ENCODE assay signal across 1 cellular context in genomic region chr5:132475939-132476852, GRCh38.
TF ChIP-seq lines count a peak whose summit lies in the region.

No MANE protein-coding gene starts in this region.

TF ChIP-seq in HepG2, 621 proteins besides CTCF, POLR2A, EP300 and RAD21 (continued from another document and continues in another):
- TF ChIP-seq ATF5 (CRISPR knock-in tag; IDR thresholded peaks at IDR 0.05; ENCODE audit: low read depth) (no peak), TSC22D2 (CRISPR knock-in tag; IDR thresholded peaks at IDR 0.05; ENCODE audit: borderline replicate concordance) (no peak), ZNF670 (CRISPR knock-in tag; IDR thresholded peaks at IDR 0.05; ENCODE audit: borderline replicate concordance) (no peak), ARID2 (CRISPR knock-in tag; IDR thresholded peaks at IDR 0.05; ENCODE audit: borderline replicate concordance) (0 out of 2 replicates have a peak, but pooled peaks have one; percentile 44), ZNF737 (CRISPR knock-in tag; IDR thresholded peaks at IDR 0.05; ENCODE audit: borderline replicate concordance) (no peak), THAP11 (CRISPR knock-in tag; IDR thresholded peaks at IDR 0.05) (peak; percentile 40; the same call in 1 of the 2 replicates), MZF1 (CRISPR knock-in tag; IDR thresholded peaks at IDR 0.05; ENCODE audit: borderline replicate concordance) (no peak), ZNF790 (CRISPR knock-in tag; IDR thresholded peaks at IDR 0.05; ENCODE audit: borderline replicate concordance) (no peak), ZNF775 (CRISPR knock-in tag; IDR thresholded peaks at IDR 0.05; ENCODE audit: borderline replicate concordance) (no peak), TAF1 (CRISPR knock-in tag; IDR thresholded peaks at IDR 0.05) (no peak), MYC (CRISPR knock-in tag; IDR thresholded peaks at IDR 0.05; ENCODE audit: borderline replicate concordance) (peak; percentile 31; the same call in 1 of the 2 replicates), ZNF326 (CRISPR knock-in tag; IDR thresholded peaks at IDR 0.05; ENCODE audit: borderline replicate concordance) (no peak), GATA4 (IDR thresholded peaks at IDR 0.05; ENCODE audit: borderline replicate concordance, low read depth) (no peak), GATAD2A (CRISPR knock-in tag; IDR thresholded peaks at IDR 0.05) (peak; percentile 66), KAT7 (CRISPR knock-in tag; IDR thresholded peaks at IDR 0.05; ENCODE audit: borderline replicate concordance) (no peak), ZNF407 (CRISPR knock-in tag; IDR thresholded peaks at IDR 0.05; ENCODE audit: not compliant biosample characterization) (no peak), EHMT2 (IDR thresholded peaks at IDR 0.05; ENCODE audit: borderline replicate concordance, low read depth, low read length) (peak; percentile 31; the same call in 1 of the 2 replicates), ZNF121 (CRISPR knock-in tag; IDR thresholded peaks at IDR 0.05) (no peak), ZNF546 (CRISPR knock-in tag; conservative IDR thresholded peaks at IDR 0.05) (no peak), HNF1A (IDR thresholded peaks at IDR 0.05; ENCODE audit: low read depth) (no peak), HNF1A (CRISPR knock-in tag; IDR thresholded peaks at IDR 0.05; ENCODE audit: borderline replicate concordance) (no peak), ZNF776 (CRISPR knock-in tag; IDR thresholded peaks at IDR 0.05) (no peak), ZFX (CRISPR knock-in tag; IDR thresholded peaks at IDR 0.05; ENCODE audit: low read depth) (peak; percentile 25; the same call in 1 of the 2 replicates), NR3C1 (CRISPR knock-in tag; IDR thresholded peaks at IDR 0.05) (no peak), POGZ (CRISPR knock-in tag; IDR thresholded peaks at IDR 0.05) (0 out of 2 replicates have a peak, but pooled peaks have one; percentile 38), MLLT10 (CRISPR knock-in tag; IDR thresholded peaks at IDR 0.05) (no peak), ZNF766 (CRISPR knock-in tag; IDR thresholded peaks at IDR 0.05; ENCODE audit: borderline replicate concordance) (peak; percentile 37; the same call in 1 of the 2 replicates), ZBTB1 (CRISPR knock-in tag; IDR thresholded peaks at IDR 0.05; ENCODE audit: borderline replicate concordance) (no peak), ZNF44 (CRISPR knock-in tag; IDR thresholded peaks at IDR 0.05) (no peak), REPIN1 (CRISPR knock-in tag; IDR thresholded peaks at IDR 0.05; ENCODE audit: borderline replicate concordance, low read depth) (no peak), ZBTB7A (CRISPR knock-in tag; IDR thresholded peaks at IDR 0.05) (no peak), ZBTB3 (CRISPR knock-in tag; IDR thresholded peaks at IDR 0.05; ENCODE audit: borderline replicate concordance, low read depth) (no peak), ZNF629 (CRISPR knock-in tag; conservative IDR thresholded peaks at IDR 0.05) (0 out of 2 replicates have a peak, but pooled peaks have one; percentile 3), MEIS2 (CRISPR knock-in tag; IDR thresholded peaks at IDR 0.05) (0 out of 2 replicates have a peak, but pooled peaks have one; percentile 13), ZNF576 (CRISPR knock-in tag; IDR thresholded peaks at IDR 0.05) (no peak), KLF11 (CRISPR knock-in tag; IDR thresholded peaks at IDR 0.05) (no peak), FOXO1 (CRISPR knock-in tag; IDR thresholded peaks at IDR 0.05) (peak; percentile 38; the same call in 1 of the 2 replicates), ZNF557 (CRISPR knock-in tag; IDR thresholded peaks at IDR 0.05) (no peak)
- TF ChIP-seq, protein P1, sequence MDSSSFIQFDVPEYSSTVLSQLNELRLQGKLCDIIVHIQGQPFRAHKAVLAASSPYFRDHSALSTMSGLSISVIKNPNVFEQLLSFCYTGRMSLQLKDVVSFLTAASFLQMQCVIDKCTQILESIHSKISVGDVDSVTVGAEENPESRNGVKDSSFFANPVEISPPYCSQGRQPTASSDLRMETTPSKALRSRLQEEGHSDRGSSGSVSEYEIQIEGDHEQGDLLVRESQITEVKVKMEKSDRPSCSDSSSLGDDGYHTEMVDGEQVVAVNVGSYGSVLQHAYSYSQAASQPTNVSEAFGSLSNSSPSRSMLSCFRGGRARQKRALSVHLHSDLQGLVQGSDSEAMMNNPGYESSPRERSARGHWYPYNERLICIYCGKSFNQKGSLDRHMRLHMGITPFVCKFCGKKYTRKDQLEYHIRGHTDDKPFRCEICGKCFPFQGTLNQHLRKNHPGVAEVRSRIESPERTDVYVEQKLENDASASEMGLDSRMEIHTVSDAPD (CRISPR knock-in tag; IDR thresholded peaks at IDR 0.05), result no peak
- TF ChIP-seq, protein P2, sequence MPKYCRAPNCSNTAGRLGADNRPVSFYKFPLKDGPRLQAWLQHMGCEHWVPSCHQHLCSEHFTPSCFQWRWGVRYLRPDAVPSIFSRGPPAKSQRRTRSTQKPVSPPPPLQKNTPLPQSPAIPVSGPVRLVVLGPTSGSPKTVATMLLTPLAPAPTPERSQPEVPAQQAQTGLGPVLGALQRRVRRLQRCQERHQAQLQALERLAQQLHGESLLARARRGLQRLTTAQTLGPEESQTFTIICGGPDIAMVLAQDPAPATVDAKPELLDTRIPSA (CRISPR knock-in tag; IDR thresholded peaks at IDR 0.05; ENCODE audit: borderline replicate concordance), result no peak
- TF ChIP-seq, protein P3, sequence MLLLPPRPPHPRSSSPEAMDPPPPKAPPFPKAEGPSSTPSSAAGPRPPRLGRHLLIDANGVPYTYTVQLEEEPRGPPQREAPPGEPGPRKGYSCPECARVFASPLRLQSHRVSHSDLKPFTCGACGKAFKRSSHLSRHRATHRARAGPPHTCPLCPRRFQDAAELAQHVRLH (CRISPR knock-in tag; IDR thresholded peaks at IDR 0.05; ENCODE audit: borderline replicate concordance, low read depth), result no peak
- TF ChIP-seq, protein P4, sequence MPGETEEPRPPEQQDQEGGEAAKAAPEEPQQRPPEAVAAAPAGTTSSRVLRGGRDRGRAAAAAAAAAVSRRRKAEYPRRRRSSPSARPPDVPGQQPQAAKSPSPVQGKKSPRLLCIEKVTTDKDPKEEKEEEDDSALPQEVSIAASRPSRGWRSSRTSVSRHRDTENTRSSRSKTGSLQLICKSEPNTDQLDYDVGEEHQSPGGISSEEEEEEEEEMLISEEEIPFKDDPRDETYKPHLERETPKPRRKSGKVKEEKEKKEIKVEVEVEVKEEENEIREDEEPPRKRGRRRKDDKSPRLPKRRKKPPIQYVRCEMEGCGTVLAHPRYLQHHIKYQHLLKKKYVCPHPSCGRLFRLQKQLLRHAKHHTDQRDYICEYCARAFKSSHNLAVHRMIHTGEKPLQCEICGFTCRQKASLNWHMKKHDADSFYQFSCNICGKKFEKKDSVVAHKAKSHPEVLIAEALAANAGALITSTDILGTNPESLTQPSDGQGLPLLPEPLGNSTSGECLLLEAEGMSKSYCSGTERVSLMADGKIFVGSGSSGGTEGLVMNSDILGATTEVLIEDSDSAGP (CRISPR knock-in tag; IDR thresholded peaks at IDR 0.05; ENCODE audit: borderline replicate concordance), result no peak
- TF ChIP-seq, protein P5, sequence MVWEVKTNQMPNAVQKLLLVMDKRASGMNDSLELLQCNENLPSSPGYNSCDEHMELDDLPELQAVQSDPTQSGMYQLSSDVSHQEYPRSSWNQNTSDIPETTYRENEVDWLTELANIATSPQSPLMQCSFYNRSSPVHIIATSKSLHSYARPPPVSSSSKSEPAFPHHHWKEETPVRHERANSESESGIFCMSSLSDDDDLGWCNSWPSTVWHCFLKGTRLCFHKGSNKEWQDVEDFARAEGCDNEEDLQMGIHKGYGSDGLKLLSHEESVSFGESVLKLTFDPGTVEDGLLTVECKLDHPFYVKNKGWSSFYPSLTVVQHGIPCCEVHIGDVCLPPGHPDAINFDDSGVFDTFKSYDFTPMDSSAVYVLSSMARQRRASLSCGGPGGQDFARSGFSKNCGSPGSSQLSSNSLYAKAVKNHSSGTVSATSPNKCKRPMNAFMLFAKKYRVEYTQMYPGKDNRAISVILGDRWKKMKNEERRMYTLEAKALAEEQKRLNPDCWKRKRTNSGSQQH (CRISPR knock-in tag; IDR thresholded peaks at IDR 0.05; ENCODE audit: low read depth), result no peak
- TF ChIP-seq, protein P6, sequence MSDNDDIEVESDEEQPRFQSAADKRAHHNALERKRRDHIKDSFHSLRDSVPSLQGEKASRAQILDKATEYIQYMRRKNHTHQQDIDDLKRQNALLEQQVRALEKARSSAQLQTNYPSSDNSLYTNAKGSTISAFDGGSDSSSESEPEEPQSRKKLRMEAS (IDR thresholded peaks at IDR 0.05), result no peak
